Comparison of ENCODE assay signal across 19 cellular contexts in genomic region chr13:74683411-74683810, GRCh38.
DNase-seq lines count a peak whose midpoint lies in the region; ATAC-seq and TF ChIP-seq lines count a peak whose summit lies in the region.
"Had no signal": no experiment of that assay in that cellular context is flagged by ENCODE, and none has a peak within 500 bp of the region (broad histone marks: within the 10 kb centered on the region; RNA-seq: fewer than 3 reads in every experiment).

No MANE protein-coding gene starts in this region.

- no peak overlapping the region for H3K4me2 ChIP-seq in mammary epithelial cell (ENCODE audit: insufficient read depth, low read depth, low read length)
- H3K4me2 ChIP-seq: hepatocyte, smooth muscle cell had no signal

- 50% methylated on average over 1 of the region's 1 CpG for WGBS in mammary epithelial cell (ENCODE audit: low coverage, missing lambda C conversion rate)

- no peaks in the 10 kb centered on the region for H3K79me2 ChIP-seq in mammary epithelial cell (ENCODE audit: insufficient read depth, low read length)
- H3K79me2 ChIP-seq: hepatocyte had no signal

- CTCF ChIA-PET in mammary epithelial cell (lab: Charles Lee; ENCODE audit: low non-redundant PET), result no interaction called here

- H3K27ac ChIP-seq in mammary epithelial cell (ENCODE audit: insufficient read depth, low read depth, low read length), result no peak overlapping the region
- H3K27ac ChIP-seq in foreskin keratinocyte, result no peak overlapping the region
- H3K27ac ChIP-seq: hepatocyte, vagina had no signal

- no peaks in the 10 kb centered on the region for H4K20me1 ChIP-seq in mammary epithelial cell (ENCODE audit: insufficient read depth, low read length)

- H3K27me3 ChIP-seq in mammary epithelial cell (ENCODE audit: insufficient read depth, low read length) (no peaks in the 10 kb centered on the region), foreskin keratinocyte (no peaks in the 10 kb centered on the region)
- H3K27me3 ChIP-seq: hepatocyte, vagina had no signal

- peak; percentile 30 to 53 for TF ChIP-seq CTCF in mammary epithelial cell (conservative IDR thresholded peaks at IDR 0.05 in 1 of 2, IDR thresholded peaks at IDR 0.05 in 1 of 2; ENCODE audit: extremely low read depth in 1 of 2, insufficient read depth in 1 of 2, low read depth in 1 of 2, low read length in 2 of 2)
- TF ChIP-seq CTCF in foreskin keratinocyte (conservative IDR thresholded peaks at IDR 0.05), result peak; percentile 25

- in situ Hi-C loops in mammary epithelial cell (cut with MboI; ENCODE audit: low sequenced_read_pairs in 2 of 2), result no loop called here

- DNase-seq in EH (ENCODE audit: low read depth) (peak; percentile 13), HT-29 (ENCODE audit: low spot score) (peak; percentile 54), mammary epithelial cell (peak; percentile 23), foreskin keratinocyte (no peak)
- DNase-seq in activated CD4-positive, alpha-beta T cell treated with anti-CD3 and anti-CD28 coated beads, Interleukin-2, amount 50 U/mL, for 48 hours, result no peak
- DNase-seq: activated B cell treated with CpG ODN at 0.5 μM for 24 hours; activated CD8-positive, alpha-beta memory T cell treated with anti-CD3 and anti-CD28 coated beads for 24 hours; activated naive CD8-positive, alpha-beta T cell treated with anti-CD3 and anti-CD28 coated beads for 36 hours; kidney glomerular epithelial cell; NCI-H2029 treated with DMSO at 0.1 percent for 48 hours; stimulated activated CD8-positive, alpha-beta memory T cell treated with anti-CD3 and anti-CD28 coated beads, Interleukin-4, amount 100 ng/mL, for 48 hours; substantia nigra had no signal

- H2AFZ ChIP-seq in mammary epithelial cell (ENCODE audit: low read depth, low read length), result no peak overlapping the region
- H2AFZ ChIP-seq: hepatocyte had no signal

- no peak overlapping the region for H3K4me3 ChIP-seq in mammary epithelial cell (replicated peaks in 1 of 3; ENCODE audit: insufficient read depth in 1 of 3, low read depth in 2 of 3, low read length in 3 of 3)
- H3K4me3 ChIP-seq: hepatocyte, smooth muscle cell, vagina had no signal

- no TSS peak for BruUV-seq in mammary epithelial cell (replicated peaks; lab: Mats Ljungman, UMichigan)

- intact Hi-C loops in mammary epithelial cell (cut with micrococcal nuclease), result loop anchor here (1.0 to 2.0 kb wide), 2 partner anchors 536 to 567 kb away; no protein-coding TSS in a partner anchor

- H3K4me1 ChIP-seq in mammary epithelial cell (ENCODE audit: insufficient read depth, low read length) (no peaks in the 10 kb centered on the region), foreskin keratinocyte (no peaks in the 10 kb centered on the region)
- H3K4me1 ChIP-seq: vagina had no signal

- H3K9ac ChIP-seq in mammary epithelial cell (ENCODE audit: insufficient read depth, low read length), result no peak overlapping the region

- dilution Hi-C loops in mammary epithelial cell (cut with HindIII; ENCODE audit: low sequenced_read_pairs), result no loop called here

- H3K36me3 ChIP-seq in mammary epithelial cell (ENCODE audit: insufficient read depth, low read length), result no peaks in the 10 kb centered on the region
- H3K36me3 ChIP-seq: vagina had no signal

- H3K9me3 ChIP-seq in mammary epithelial cell (replicated peaks; ENCODE audit: insufficient read depth, low read length), result no peaks in the 10 kb centered on the region
- H3K9me3 ChIP-seq: vagina had no signal

- ATAC-seq in foreskin keratinocyte, result no peak
- ATAC-seq in HG02885 (IDR thresholded peaks at IDR 0.05; ENCODE audit: poor library complexity, unreplicated experiment), result no peak
- no peak for ATAC-seq in GM21825 (IDR thresholded peaks at IDR 0.05; ENCODE audit: unreplicated experiment)
- no peak for ATAC-seq in HG02798 (IDR thresholded peaks at IDR 0.05; ENCODE audit: poor library complexity, unreplicated experiment)
- ATAC-seq: Right ventricle myocardium inferior had no signal

Comparison
In these comparisons a context has a peak if more than half of its experiments do, and no peak if none do; other contexts are left out.
1. DNase-seq: peak in EH (single experiment), HT-29 (single experiment) and mammary epithelial cell (single experiment); none in foreskin keratinocyte (0 of 2) and activated CD4-positive, alpha-beta T cell treated with anti-CD3 and anti-CD28 coated beads, Interleukin-2, amount 50 U/mL, for 48 hours (0 of 2).